In genomic region chr9:137497921-137498719, GRCh38 we compare ENCODE assay signal across 26 cellular contexts. TPM values are rescaled to one million over a fixed set of nuclear protein-coding genes. Genes with fewer than 3 reads are reported as not detected.
DNase-seq lines count a peak whose midpoint lies in the region; ATAC-seq and TF ChIP-seq lines count a peak whose summit lies in the region.
"Had no signal": no experiment of that assay in that cellular context is flagged by ENCODE, and none has a peak within 500 bp of the region (broad histone marks: within the 10 kb centered on the region; RNA-seq: fewer than 3 reads in every experiment).

No MANE protein-coding gene starts in this region.

- H3K27ac ChIP-seq in osteoblast (ENCODE audit: low read depth, low read length) = no peak overlapping the region
- H3K27ac ChIP-seq: BLaER1 treated with 17β-estradiol and CSF1 and Interleukin-3, amounts not matched to agents 10 nM and 100 nM; GM23248; SJSA1 had no signal

- H2AFZ ChIP-seq in osteoblast (ENCODE audit: low read length) = no peak overlapping the region
- H2AFZ ChIP-seq: GM23248 had no signal

- H3K4me1 ChIP-seq in osteoblast (ENCODE audit: insufficient read depth, low read length) = no peaks in the 10 kb centered on the region
- H3K4me1 ChIP-seq: Caco-2, SJSA1 had no signal

- no peaks in the 10 kb centered on the region for H3K36me3 ChIP-seq in osteoblast (ENCODE audit: insufficient read depth, low read length)
- H3K36me3 ChIP-seq: SJSA1 had no signal

- no peak for TF ChIP-seq CTCF in osteoblast (IDR thresholded peaks at IDR 0.05; ENCODE audit: extremely low read depth, low read depth, low read length)
- no peak for TF ChIP-seq CTCF in MCF 10A (IDR thresholded peaks at IDR 0.05; ENCODE audit: unreplicated experiment)

- DNase-seq in NCI-H748 (lab: John Stamatoyannopoulos, UW; ENCODE audit: unreplicated experiment) (peak; percentile 21), NCI-H748 treated with DMSO at 0.1 percent for 48 hours (lab: John Stamatoyannopoulos, UW) (no peak), SW480 (ENCODE audit: low spot score) (peak; percentile 80), osteoblast (ENCODE audit: insufficient read length, low spot score, missing footprints) (peak; percentile 93), MCF 10A (ENCODE audit: unreplicated experiment) (no peak)
- DNase-seq: 8988T; Caco-2; CD4-positive, alpha-beta memory T cell; DMS 273 treated with DMSO at 0.1 percent for 48 hours; DND-41; GM23248; KG1; NCI-H1092 treated with DMSO at 0.1 percent for 48 hours; NCI-H146; NCI-H2029; NCI-H2171 treated with DMSO at 0.1 percent for 48 hours; NCI-H524 treated with DMSO at 0.1 percent for 48 hours; OCI-M1; SW 1271 had no signal

- H3K4me1 Mint-ChIP-seq in MCF 10A (ENCODE audit: insufficient read depth, unreplicated experiment) = peaks cover 9% of the 10 kb centered on the region

- no TSS peak for BruUV-seq in MCF 10A (replicated peaks; lab: Mats Ljungman, UMichigan)

- no peak overlapping the region for H3K27ac Mint-ChIP-seq in MCF 10A (ENCODE audit: low read depth, unreplicated experiment)
- H3K27ac Mint-ChIP-seq: CD4-positive, alpha-beta memory T cell had no signal

- H3K4me2 ChIP-seq in osteoblast (ENCODE audit: insufficient read depth, low read length) = no peak overlapping the region
- H3K4me2 ChIP-seq: BLaER1 treated with 17β-estradiol and CSF1 and Interleukin-3, amounts not matched to agents 10 nM and 100 nM had no signal

- CTCF ChIA-PET in MCF 10A (lab: Yijun Ruan, JAX) = interaction anchor here (0.5 kb wide), 1 partner anchor 88 kb away, joined by 3 read pairs; no protein-coding TSS in a partner anchor

- POLR2A ChIA-PET in MCF 10A (lab: Yijun Ruan, JAX) = no interaction called here

- no peaks in the 10 kb centered on the region for H3K9me3 ChIP-seq in osteoblast (ENCODE audit: low read depth, low read length)
- H3K9me3 ChIP-seq: SJSA1 had no signal

- no peak overlapping the region for H3K4me3 Mint-ChIP-seq in MCF 10A (ENCODE audit: unreplicated experiment)
- H3K4me3 Mint-ChIP-seq: CD4-positive, alpha-beta memory T cell had no signal

- intact Hi-C loops in MCF 10A (cut with micrococcal nuclease) = no loop called here

- no peak overlapping the region for H3K4me3 ChIP-seq in osteoblast (ENCODE audit: insufficient read depth, low read length)
- H3K4me3 ChIP-seq: BLaER1 treated with 17β-estradiol and CSF1 and Interleukin-3, amounts not matched to agents 10 nM and 100 nM; GM12878; GM23248; SJSA1 had no signal

- H3K27me3 Mint-ChIP-seq in MCF 10A (ENCODE audit: insufficient read depth, unreplicated experiment) = peaks cover 19% of the 10 kb centered on the region
- H3K27me3 Mint-ChIP-seq: CD4-positive, alpha-beta memory T cell had no signal

- no peaks in the 10 kb centered on the region for H3K9me3 Mint-ChIP-seq in MCF 10A (ENCODE audit: unreplicated experiment)

- no peaks in the 10 kb centered on the region for H3K79me2 ChIP-seq in osteoblast (ENCODE audit: insufficient read depth, low read length)

- ATAC-seq in esophagus mucosa (peak; percentile 24), HG03139 (IDR thresholded peaks at IDR 0.05; ENCODE audit: unreplicated experiment) (no peak), HG02970 (IDR thresholded peaks at IDR 0.05; ENCODE audit: low FRiP score, unreplicated experiment) (no peak)
- ATAC-seq: GM12878, HCT116 had no signal

- H3K36me3 Mint-ChIP-seq in MCF 10A (ENCODE audit: insufficient read depth, unreplicated experiment) = peaks cover 17% of the 10 kb centered on the region

- no peaks in the 10 kb centered on the region for H4K20me1 ChIP-seq in osteoblast (ENCODE audit: insufficient read depth, low read length)
- H4K20me1 ChIP-seq: BLaER1 treated with 17β-estradiol and CSF1 and Interleukin-3, amounts not matched to agents 10 nM and 100 nM had no signal

- H3K27me3 ChIP-seq in osteoblast (ENCODE audit: insufficient read depth, low read length) = no peaks in the 10 kb centered on the region
- H3K27me3 ChIP-seq: BLaER1 treated with 17β-estradiol and CSF1 and Interleukin-3, amounts not matched to agents 10 nM and 100 nM; SJSA1 had no signal

RNA-seq across cellular contexts. Expression of gene NSMF, which starts 39.0 kb away (rescaled TPM):
- total RNA-seq in esophagus mucosa (13.9 TPM), osteoblast (19.2 and 22.4 TPM in 2 replicates), MCF 10A (2022) (37.8 and 43.1 TPM in 2 replicates)

RNA-seq across cellular contexts. Expression of gene PNPLA7, which starts 52.1 kb away (rescaled TPM):
- total RNA-seq in esophagus mucosa (1.0 TPM), osteoblast (1.8 and 2.7 TPM in 2 replicates), MCF 10A (2022) (0.86 and 1.2 TPM in 2 replicates)

RNA-seq across cellular contexts. Expression of gene MRPL41, which starts 53.6 kb away (rescaled TPM):
- 36.9 TPM for total RNA-seq in esophagus mucosa
- 26.2 and 30.4 TPM in 2 replicates for total RNA-seq in osteoblast
- total RNA-seq in MCF 10A (2022) = 37.6 and 43.0 TPM in 2 replicates

RNA-seq across cellular contexts. Expression of gene ENTPD8, which starts 57.0 kb away (rescaled TPM):
- total RNA-seq in esophagus mucosa (not detected), osteoblast (not detected in 2 replicates), MCF 10A (2022) (not detected in 2 replicates)
- total RNA-seq: CD4-positive, alpha-beta memory T cell; GM12878; GM23248; SJSA1 had no signal

Comparison
In these comparisons a context has a peak if more than half of its experiments do, and no peak if none do; other contexts are left out.
1. DNase-seq: peak in NCI-H748 (single experiment), SW480 (single experiment) and osteoblast (single experiment); none in NCI-H748 treated with DMSO at 0.1 percent for 48 hours (single experiment) and MCF 10A (single experiment).